21 cellular contexts compared by ENCODE assay signal in genomic region chr5:81896764-81897163, GRCh38.
"Had no signal": no experiment of that assay in that cellular context is flagged by ENCODE, and none has a peak within 500 bp of the region (broad histone marks: within the 10 kb centered on the region; RNA-seq: fewer than 3 reads in every experiment).

No MANE protein-coding gene starts in this region.

- DNase-seq: activated B cell treated with CpG ODN at 0.5 μM for 24 hours; activated CD4-positive, alpha-beta T cell treated with anti-CD3 and anti-CD28 coated beads for 48 hours; activated CD8-positive, alpha-beta memory T cell treated with anti-CD3 and anti-CD28 coated beads, Interleukin-2, amount 50 U/mL, for 48 hours; activated CD8-positive, alpha-beta T cell treated with anti-CD3 and anti-CD28 coated beads, Interleukin-2, amount 10 ng/mL, durations not matched to agents 7 days and 5 days; activated gamma-delta T cell; activated T-cell treated with anti-CD3 and anti-CD28 coated beads, Interleukin-2, amount 50 U/mL, for 72 hours; amygdala; effector CD4-positive, alpha-beta T cell; esophagus squamous epithelium; heart left ventricle; immature natural killer cell; psoas muscle; stimulated activated CD4-positive, alpha-beta T cell treated with anti-CD3 and anti-CD28 coated beads, Interleukin-1b, Interleukin-23, amount 100 ng/mL, for 48 hours; stimulated activated naive CD8-positive, alpha-beta T cell treated with anti-CD3 and anti-CD28 coated beads, Interleukin-15, amount 100 ng/mL, for 72 hours; testis; upper lobe of right lung had no signal

- H3K4me3 Mint-ChIP-seq: activated B cell treated with CpG ODN at 0.5 μM for 24 hours; activated CD8-positive, alpha-beta T cell treated with anti-CD3 and anti-CD28 coated beads, Interleukin-2, amount 10 ng/mL, durations not matched to agents 7 days and 5 days; activated T-cell treated with anti-CD3 and anti-CD28 coated beads, Interleukin-2, amount 50 U/mL, for 72 hours; brain; central memory CD8-positive, alpha-beta T cell; immature natural killer cell; neural crest cell; stimulated activated naive CD8-positive, alpha-beta T cell treated with anti-CD3 and anti-CD28 coated beads, Interleukin-15, amount 100 ng/mL, for 72 hours had no signal

- H3K27ac Mint-ChIP-seq: activated B cell treated with CpG ODN at 0.5 μM for 24 hours; activated CD8-positive, alpha-beta T cell treated with anti-CD3 and anti-CD28 coated beads, Interleukin-2, amount 10 ng/mL, durations not matched to agents 7 days and 5 days; activated naive CD4-positive, alpha-beta T cell treated with anti-CD3 and anti-CD28 coated beads, Interleukin-2, amount 50 U/mL, for 72 hours; activated T-cell treated with anti-CD3 and anti-CD28 coated beads, Interleukin-2, amount 50 U/mL, for 72 hours; brain; immature natural killer cell; stimulated activated naive CD8-positive, alpha-beta T cell treated with anti-CD3 and anti-CD28 coated beads, Interleukin-15, amount 100 ng/mL, for 72 hours had no signal

- H3K36me3 Mint-ChIP-seq: brain, immature natural killer cell had no signal

- ATAC-seq: activated CD8-positive, alpha-beta T cell treated with anti-CD3 and anti-CD28 coated beads, Interleukin-2, amount 10 ng/mL, durations not matched to agents 7 days and 5 days; activated naive CD4-positive, alpha-beta T cell treated with anti-CD3 and anti-CD28 coated beads, Interleukin-2, amount 50 U/mL, for 72 hours; activated T-cell treated with anti-CD3 and anti-CD28 coated beads, Interleukin-2, amount 50 U/mL, for 72 hours; heart left ventricle; psoas muscle; sciatic nerve; stimulated activated naive CD8-positive, alpha-beta T cell treated with anti-CD3 and anti-CD28 coated beads, Interleukin-15, amount 100 ng/mL, for 72 hours; upper lobe of right lung had no signal

- H3K4me1 Mint-ChIP-seq: brain; central memory CD8-positive, alpha-beta T cell; immature natural killer cell; neural crest cell; stimulated activated naive CD8-positive, alpha-beta T cell treated with anti-CD3 and anti-CD28 coated beads, Interleukin-15, amount 100 ng/mL, for 72 hours had no signal

- H3K27me3 Mint-ChIP-seq: activated B cell treated with CpG ODN at 0.5 μM for 24 hours; central memory CD8-positive, alpha-beta T cell; stimulated activated naive CD8-positive, alpha-beta T cell treated with anti-CD3 and anti-CD28 coated beads, Interleukin-15, amount 100 ng/mL, for 72 hours had no signal
